In genomic region chr2:113515995-113516394, GRCh38 we compare ENCODE assay signal across 2 cellular contexts. TPM values are rescaled to one million over a fixed set of nuclear protein-coding genes. Genes with fewer than 3 reads are reported as not detected.
"Had no signal": no experiment of that assay in that cellular context is flagged by ENCODE, and none has a peak within 500 bp of the region (broad histone marks: within the 10 kb centered on the region; RNA-seq: fewer than 3 reads in every experiment).

No MANE protein-coding gene starts in this region.

RNA-seq across cellular contexts. Expression of gene FOXD4L1, which starts 17.5 kb away (rescaled TPM):
- total RNA-seq: HT-29, IMR-90 had no signal
